ENCODE assay signal across 15 cellular contexts in the genomic region with DNA sequence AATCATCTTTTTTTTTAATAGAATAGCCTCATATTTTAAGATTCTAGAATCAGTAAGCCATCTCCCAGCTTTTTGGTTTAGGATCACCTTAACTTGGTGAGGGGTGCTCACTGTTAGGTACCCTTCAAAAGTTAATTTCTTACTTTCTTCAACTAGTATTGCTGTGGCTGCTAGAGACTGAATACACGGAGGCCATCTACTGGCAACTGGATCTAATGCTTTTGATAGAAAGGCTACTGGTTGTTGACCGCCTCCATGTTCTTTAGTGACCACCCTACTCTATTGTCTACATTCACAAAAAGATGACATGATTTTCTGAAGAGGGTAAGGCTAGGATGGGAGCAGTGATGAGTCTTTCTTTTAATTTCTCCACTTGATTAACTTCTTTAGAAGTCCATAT. TPM values are rescaled to one million over a fixed set of nuclear protein-coding genes. Genes with fewer than 3 reads are reported as not detected.
DNase-seq lines count a peak whose midpoint lies in the region; ATAC-seq, FAIRE-seq and TF ChIP-seq lines count a peak whose summit lies in the region.
"Had no signal": no experiment of that assay in that cellular context is flagged by ENCODE, and none has a peak within 500 bp of the region (broad histone marks: within the 10 kb centered on the region; RNA-seq: fewer than 3 reads in every experiment).

No MANE protein-coding gene starts in this region.

- no peak overlapping the region for H3K27ac ChIP-seq in kidney (ENCODE audit: low read depth in 2 of 2, low read length in 2 of 2)
- H3K27ac ChIP-seq: gastroesophageal sphincter, prostate gland, SJSA1, tibial nerve had no signal

- H3K4me3 ChIP-seq in Caco-2 (ENCODE audit: low read depth, low read length) (no peak overlapping the region), H7 (ENCODE audit: insufficient read depth, low read depth, low read length) (no peak overlapping the region), kidney (ENCODE audit: low read length in 2 of 2) (no peak overlapping the region)
- H3K4me3 ChIP-seq: gastroesophageal sphincter, prostate gland, SJSA1, tibial nerve had no signal

- intact Hi-C loops in Caco-2 (cut with micrococcal nuclease; ENCODE audit: unreplicated experiment) = loop anchor here (1.0 kb wide), 1 partner anchor 26 kb away; no protein-coding TSS in a partner anchor
- intact Hi-C loops in kidney (cut with DNase I) = no loop called here

- H3K9me3 Mint-ChIP-seq in Caco-2 (ENCODE audit: unreplicated experiment) = no peaks in the 10 kb centered on the region
- H3K9me3 Mint-ChIP-seq in WTC11 = peaks cover 12% of the 10 kb centered on the region

- H3K27ac Mint-ChIP-seq in Caco-2 (ENCODE audit: unreplicated experiment) = no peak overlapping the region
- H3K27ac Mint-ChIP-seq in WTC11 = no peak overlapping the region

- POLR2A ChIA-PET in Caco-2 (lab: Charles Lee) = interaction anchor here (0.5 to 0.6 kb wide), 2 partner anchors 10 to 95 kb away, joined by 5 to 9 read pairs; no protein-coding TSS in a partner anchor
- POLR2A ChIA-PET in WTC11 (lab: Charles Lee) = no interaction called here

- no peak for FAIRE-seq in kidney (lab: Jason Lieb, UNC)
- FAIRE-seq: astrocyte had no signal

- H3K36me3 Mint-ChIP-seq in Caco-2 (ENCODE audit: insufficient read depth, unreplicated experiment) (no peaks in the 10 kb centered on the region), WTC11 (peaks cover 8% of the 10 kb centered on the region)

- peak; percentile 47 for ATAC-seq in WTC11
- no peak for ATAC-seq in GM21619 (IDR thresholded peaks at IDR 0.05; ENCODE audit: unreplicated experiment)
- ATAC-seq: gastroesophageal sphincter had no signal

- H3K9ac ChIP-seq in kidney (ENCODE audit: low read length in 2 of 2) = no peak overlapping the region

- H3K4me1 Mint-ChIP-seq in Caco-2 (ENCODE audit: low read depth, unreplicated experiment) (no peaks in the 10 kb centered on the region), WTC11 (no peaks in the 10 kb centered on the region)

- CTCF ChIA-PET in Caco-2 (lab: Charles Lee) = interaction anchor here (0.7 to 2.6 kb wide), 8 partner anchors 15 to 61 kb away, joined by 3 to 10 read pairs (median 5); a partner anchor contains a TSS
- CTCF ChIA-PET in WTC11 (lab: Charles Lee) = interaction anchor here (0.9 to 3.4 kb wide), 5 partner anchors 9 to 77 kb away, joined by 3 to 16 read pairs (median 4); a partner anchor contains a TSS

- H3K4me1 ChIP-seq in Caco-2 (0 out of 2 replicates have a peak, but pooled peaks cover 4% of the 10 kb centered on the region), kidney (ENCODE audit: control insufficient read depth in 1 of 2, insufficient read depth in 1 of 2, low read depth in 1 of 2, low read length in 2 of 2) (no peaks in the 10 kb centered on the region)
- H3K4me1 ChIP-seq: gastroesophageal sphincter, prostate gland, SJSA1, tibial nerve had no signal

- TF ChIP-seq CTCF in Caco-2 (IDR thresholded peaks at IDR 0.05; ENCODE audit: insufficient read depth in 1 of 2, low read depth in 1 of 2, low read length in 1 of 2, severe bottlenecking in 1 of 2, unreplicated experiment in 1 of 2) (peak; percentile 51 to 56), WTC11 (IDR thresholded peaks at IDR 0.05) (no peak), kidney (IDR thresholded peaks at IDR 0.05; ENCODE audit: borderline replicate concordance, extremely low read depth, insufficient read depth) (peak; percentile 20)

- DNase-seq in Caco-2 (peak in 1 of 2 experiments; percentile 38), H7 (peak; percentile 52), WTC11 (ENCODE audit: low spot score) (no peak), kidney (no peak), NCI-H128 (lab: John Stamatoyannopoulos, UW; ENCODE audit: unreplicated experiment) (no peak), NOMO-1 treated with dmso at 0.1 percent for 144 hours (lab: John Stamatoyannopoulos, UW; ENCODE audit: unreplicated experiment) (no peak)
- no peak for DNase-seq in activated CD4-positive, alpha-beta T cell treated with anti-CD3 and anti-CD28 coated beads, Interleukin-2, amount 50 U/mL, for 4 hours
- DNase-seq: NCI-H2107 had no signal

- H3K36me3 ChIP-seq in Caco-2 (ENCODE audit: control insufficient read depth, insufficient read depth, low read length) (no peaks in the 10 kb centered on the region), H7 (replicated peaks; ENCODE audit: control insufficient read depth, insufficient read depth, low read length) (no peaks in the 10 kb centered on the region), kidney (ENCODE audit: control insufficient read depth in 1 of 2, insufficient read depth in 2 of 2, low read length in 2 of 2) (no peaks in the 10 kb centered on the region)
- H3K36me3 ChIP-seq: gastroesophageal sphincter, prostate gland, SJSA1, tibial nerve had no signal

- H3K9me3 ChIP-seq in Caco-2 (no peaks in the 10 kb centered on the region), kidney (ENCODE audit: control insufficient read depth in 1 of 2, low read length in 2 of 2) (no peaks in the 10 kb centered on the region)
- H3K9me3 ChIP-seq: gastroesophageal sphincter, prostate gland, SJSA1, tibial nerve had no signal

- H3K27me3 ChIP-seq in Caco-2 (replicated peaks; ENCODE audit: control insufficient read depth, insufficient read depth, low read length) (no peaks in the 10 kb centered on the region), H7 (ENCODE audit: control insufficient read depth, insufficient read depth, low read length) (no peaks in the 10 kb centered on the region)

- H3K27me3 Mint-ChIP-seq in Caco-2 (ENCODE audit: insufficient read depth, unreplicated experiment) = no peaks in the 10 kb centered on the region
- H3K27me3 Mint-ChIP-seq in WTC11 (ENCODE audit: low read depth) = peaks cover 2% of the 10 kb centered on the region; the same call in 1 of the 2 replicates

- H3K4me3 Mint-ChIP-seq in Caco-2 (ENCODE audit: unreplicated experiment) (no peak overlapping the region), WTC11 (no peak overlapping the region)

- BruUV-seq in Caco-2 (replicated peaks; lab: Mats Ljungman, UMichigan) = no TSS peak

TF ChIP-seq in WTC11, 78 proteins besides CTCF, POLR2A, EP300 and RAD21 (continues in another document):
- TF ChIP-seq ELF4 (CRISPR knock-in tag; IDR thresholded peaks at IDR 0.05; ENCODE audit: low read depth) = no peak
- TF ChIP-seq, protein P1, sequence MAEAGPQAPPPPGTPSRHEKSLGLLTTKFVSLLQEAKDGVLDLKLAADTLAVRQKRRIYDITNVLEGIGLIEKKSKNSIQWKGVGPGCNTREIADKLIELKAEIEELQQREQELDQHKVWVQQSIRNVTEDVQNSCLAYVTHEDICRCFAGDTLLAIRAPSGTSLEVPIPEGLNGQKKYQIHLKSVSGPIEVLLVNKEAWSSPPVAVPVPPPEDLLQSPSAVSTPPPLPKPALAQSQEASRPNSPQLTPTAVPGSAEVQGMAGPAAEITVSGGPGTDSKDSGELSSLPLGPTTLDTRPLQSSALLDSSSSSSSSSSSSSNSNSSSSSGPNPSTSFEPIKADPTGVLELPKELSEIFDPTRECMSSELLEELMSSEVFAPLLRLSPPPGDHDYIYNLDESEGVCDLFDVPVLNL (CRISPR knock-in tag; IDR thresholded peaks at IDR 0.05; ENCODE audit: borderline replicate concordance, low read depth) = no peak
- TF ChIP-seq, protein P2, sequence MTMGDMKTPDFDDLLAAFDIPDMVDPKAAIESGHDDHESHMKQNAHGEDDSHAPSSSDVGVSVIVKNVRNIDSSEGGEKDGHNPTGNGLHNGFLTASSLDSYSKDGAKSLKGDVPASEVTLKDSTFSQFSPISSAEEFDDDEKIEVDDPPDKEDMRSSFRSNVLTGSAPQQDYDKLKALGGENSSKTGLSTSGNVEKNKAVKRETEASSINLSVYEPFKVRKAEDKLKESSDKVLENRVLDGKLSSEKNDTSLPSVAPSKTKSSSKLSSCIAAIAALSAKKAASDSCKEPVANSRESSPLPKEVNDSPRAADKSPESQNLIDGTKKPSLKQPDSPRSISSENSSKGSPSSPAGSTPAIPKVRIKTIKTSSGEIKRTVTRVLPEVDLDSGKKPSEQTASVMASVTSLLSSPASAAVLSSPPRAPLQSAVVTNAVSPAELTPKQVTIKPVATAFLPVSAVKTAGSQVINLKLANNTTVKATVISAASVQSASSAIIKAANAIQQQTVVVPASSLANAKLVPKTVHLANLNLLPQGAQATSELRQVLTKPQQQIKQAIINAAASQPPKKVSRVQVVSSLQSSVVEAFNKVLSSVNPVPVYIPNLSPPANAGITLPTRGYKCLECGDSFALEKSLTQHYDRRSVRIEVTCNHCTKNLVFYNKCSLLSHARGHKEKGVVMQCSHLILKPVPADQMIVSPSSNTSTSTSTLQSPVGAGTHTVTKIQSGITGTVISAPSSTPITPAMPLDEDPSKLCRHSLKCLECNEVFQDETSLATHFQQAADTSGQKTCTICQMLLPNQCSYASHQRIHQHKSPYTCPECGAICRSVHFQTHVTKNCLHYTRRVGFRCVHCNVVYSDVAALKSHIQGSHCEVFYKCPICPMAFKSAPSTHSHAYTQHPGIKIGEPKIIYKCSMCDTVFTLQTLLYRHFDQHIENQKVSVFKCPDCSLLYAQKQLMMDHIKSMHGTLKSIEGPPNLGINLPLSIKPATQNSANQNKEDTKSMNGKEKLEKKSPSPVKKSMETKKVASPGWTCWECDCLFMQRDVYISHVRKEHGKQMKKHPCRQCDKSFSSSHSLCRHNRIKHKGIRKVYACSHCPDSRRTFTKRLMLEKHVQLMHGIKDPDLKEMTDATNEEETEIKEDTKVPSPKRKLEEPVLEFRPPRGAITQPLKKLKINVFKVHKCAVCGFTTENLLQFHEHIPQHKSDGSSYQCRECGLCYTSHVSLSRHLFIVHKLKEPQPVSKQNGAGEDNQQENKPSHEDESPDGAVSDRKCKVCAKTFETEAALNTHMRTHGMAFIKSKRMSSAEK (CRISPR knock-in tag; IDR thresholded peaks at IDR 0.05; ENCODE audit: borderline replicate concordance) = no peak

RNA-seq across cellular contexts. Expression of a gene that starts 16.7 kb away (rescaled TPM):
- total RNA-seq in Caco-2 (2022) = 0.26 and 0.54 TPM in 2 replicates
- not detected in 2 replicates for total RNA-seq in H7 (2014; rRNA removed; shearing (Covaris generic))
- 0.13 to 0.30 TPM (median 0.30 TPM) in 3 replicates for total RNA-seq in WTC11 (2021)
- total RNA-seq in kidney = 1.6 TPM
- polyA plus RNA-seq in kidney (ENCODE audit: insufficient read depth, low read depth, low replicate concordance) = 2.1 TPM
- total RNA-seq: astrocyte, SJSA1, tibial nerve had no signal

RNA-seq across cellular contexts. Expression of a gene that starts 40.6 kb away (rescaled TPM):
- total RNA-seq in Caco-2 (2022) (2.4 and 4.2 TPM in 2 replicates), WTC11 (2021) (0.27 TPM in 1 of 3 replicates, not detected in the others), kidney (7.7 TPM)
- not detected in 2 replicates for total RNA-seq in H7 (2014; rRNA removed; shearing (Covaris generic))
- 111 TPM for polyA plus RNA-seq in kidney (ENCODE audit: insufficient read depth, low read depth, low replicate concordance)
- total RNA-seq: astrocyte, gastroesophageal sphincter, SJSA1 had no signal

RNA-seq across cellular contexts. Expression of a gene that starts 51.6 kb away (rescaled TPM):
- total RNA-seq in Caco-2 (2022) (not detected in 2 replicates), WTC11 (2021) (0.21 TPM in 1 of 3 replicates, not detected in the others), kidney (not detected)
- total RNA-seq in H7 (2014; rRNA removed; shearing (Covaris generic)) = 0.07 TPM in 1 of 2 replicates, not detected in the other
- polyA plus RNA-seq in kidney (ENCODE audit: insufficient read depth, low read depth, low replicate concordance) = not detected
- total RNA-seq: astrocyte, gastroesophageal sphincter, lower leg skin, prostate gland, SJSA1, tibial nerve had no signal
